8 cellular contexts compared by ENCODE assay signal in genomic region chr17:16419929-16420271, GRCh38. TPM values are rescaled to one million over a fixed set of nuclear protein-coding genes. Genes with fewer than 3 reads are reported as not detected.
DNase-seq lines count a peak whose midpoint lies in the region; ATAC-seq and TF ChIP-seq lines count a peak whose summit lies in the region.

No MANE protein-coding gene starts in this region.

- H3K36me3 ChIP-seq in right atrium auricular region: no peaks in the 10 kb centered on the region
- no peaks in the 10 kb centered on the region for H3K36me3 ChIP-seq in transverse colon
- no peaks in the 10 kb centered on the region for H3K36me3 ChIP-seq in testis (ENCODE audit: low read depth, missing control alignments)

- H3K27me3 ChIP-seq in right atrium auricular region (no peaks in the 10 kb centered on the region), transverse colon (no peaks in the 10 kb centered on the region), testis (no peaks in the 10 kb centered on the region)

- H3K4me3 ChIP-seq in right atrium auricular region: no peak overlapping the region
- H3K4me3 ChIP-seq in transverse colon: no peak overlapping the region
- H3K4me3 ChIP-seq in testis: no peak overlapping the region

- no peak for ATAC-seq in left ventricle myocardium superior
- ATAC-seq in GM21360 (IDR thresholded peaks at IDR 0.05; ENCODE audit: unreplicated experiment): no peak

- intact Hi-C loops in left ventricle myocardium superior (cut with micrococcal nuclease): no loop called here
- intact Hi-C loops in transverse colon (cut with DNase I; ENCODE audit: low total_unique reads): no loop called here
- intact Hi-C loops in testis (cut with DNase I; ENCODE audit: low total_unique reads): no loop called here

- 72% methylated on average over 10 of the region's 10 CpGs; no CpG with 5 or more reads in 1 of the 2 donors for WGBS in transverse colon (ENCODE audit: low coverage in 1 of 2), 2 donors
- 90 to 96% methylated on average over 2 to 10 of the region's 10 CpGs for WGBS in testis, 2 donors

- TF ChIP-seq POLR2A in transverse colon (IDR thresholded peaks at IDR 0.05): no peak
- no peak for TF ChIP-seq POLR2A in testis (IDR thresholded peaks at IDR 0.05)

- H3K27ac ChIP-seq in right atrium auricular region: peak overlapping the region; percentile 62 to 90
- peak overlapping the region; percentile 63 to 78 (median 72) for H3K27ac ChIP-seq in transverse colon
- no peak overlapping the region for H3K27ac ChIP-seq in testis

- no peak for TF ChIP-seq CTCF in right atrium auricular region (IDR thresholded peaks at IDR 0.05)
- TF ChIP-seq CTCF in transverse colon (IDR thresholded peaks at IDR 0.05): no peak
- no peak for TF ChIP-seq CTCF in testis (IDR thresholded peaks at IDR 0.05)

- no peak for TF ChIP-seq EP300 in transverse colon (IDR thresholded peaks at IDR 0.05; ENCODE audit: low read depth)

- in situ Hi-C loops in transverse colon (cut with MboI; ENCODE audit: low pct_ligation_motif_present in 1 of 4, low pct_unique_long_range_greater_than_20kb in 1 of 4, low sequenced_read_pairs in 3 of 4): no loop called here

- DNase-seq in right atrium auricular region (ENCODE audit: low spot score) (no peak), left ventricle myocardium superior (no peak), foreskin melanocyte (peak; percentile 67), transverse colon (no peak), testis (no peak), NK-92 (lab: John Stamatoyannopoulos, UW; ENCODE audit: unreplicated experiment) (no peak)
- peak; percentile 79 for DNase-seq in activated CD8-positive, alpha-beta memory T cell treated with anti-CD3 and anti-CD28 coated beads for 24 hours

- H3K4me1 ChIP-seq in right atrium auricular region (peaks cover 0 to 39% of the 10 kb centered on the region in 2 donors), transverse colon (peaks cover 3 to 35% (median 16%) of the 10 kb centered on the region in 4 donors), testis (peaks cover 5% of the 10 kb centered on the region)

- no peaks in the 10 kb centered on the region for H3K9me3 ChIP-seq in right atrium auricular region
- H3K9me3 ChIP-seq in transverse colon: no peaks in the 10 kb centered on the region
- no peaks in the 10 kb centered on the region for H3K9me3 ChIP-seq in testis

RNA-seq across cellular contexts. Expression of gene TRPV2, which starts 4.5 kb away (rescaled TPM):
- 10 to 100 TPM in 1 of 2 donors, 1 to 10 TPM in 1; 6.7 to 15.0 TPM for total RNA-seq in right atrium auricular region
- total RNA-seq in left ventricle myocardium superior: 8.1 TPM
- total RNA-seq in transverse colon: 1 to 10 TPM; 2.4 to 8.2 (median 4.4) TPM
- total RNA-seq in testis: 1 to 10 TPM; 7.1 to 7.7 TPM
- polyA plus RNA-seq in testis (ENCODE audit: insufficient read depth, low read depth, low replicate concordance): 7.6 TPM

RNA-seq across cellular contexts. Expression of gene UBB, which starts 39.0 kb away (rescaled TPM):
- total RNA-seq in right atrium auricular region (1,000 to 10,000 TPM in 1 of 2 donors, 100 to 1,000 TPM in 1; 862 to 1,091 TPM), left ventricle myocardium superior (1,672 TPM), transverse colon (1,000 to 10,000 TPM in 1 of 4 donors, 100 to 1,000 TPM in 3; 426 to 1,167 (median 805) TPM), testis (1,000 to 10,000 TPM; 1,859 to 1,996 TPM)
- 3,514 TPM for polyA plus RNA-seq in testis (ENCODE audit: insufficient read depth, low read depth, low replicate concordance)

Comparison
In these comparisons a context has a peak if more than half of its experiments do, and no peak if none do; other contexts are left out.
1. DNase-seq: peak in activated CD8-positive, alpha-beta memory T cell treated with anti-CD3 and anti-CD28 coated beads for 24 hours (single experiment) and foreskin melanocyte (single experiment); none in right atrium auricular region (single experiment), left ventricle myocardium superior (single experiment), transverse colon (single experiment), testis (single experiment) and NK-92 (single experiment).
2. H3K27ac ChIP-seq: peak in right atrium auricular region (2 of 2) and transverse colon (4 of 4); none in testis (0 of 2).